Comparison of ENCODE assay signal across 16 cellular contexts in the genomic region with DNA sequence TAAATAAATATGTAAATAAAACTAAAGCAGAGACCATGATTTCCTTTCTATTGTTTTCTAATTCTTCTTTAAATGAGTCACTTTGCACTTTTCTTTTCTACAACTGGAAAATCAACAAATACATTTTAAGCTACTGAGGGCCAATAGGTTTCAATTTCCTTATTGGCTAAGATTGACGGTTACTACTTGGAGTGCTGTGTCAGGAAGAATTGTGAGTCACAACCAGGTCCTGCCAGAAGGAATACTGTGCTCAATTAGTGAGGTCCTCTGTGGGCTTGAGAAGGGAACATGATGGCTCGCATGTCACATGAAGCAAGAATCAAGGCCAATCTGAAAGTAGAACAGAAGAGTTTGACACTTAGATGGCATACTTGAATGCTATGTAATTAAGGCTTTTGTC.
A peak's percentile ranks its signal among the peaks of the same experiment; 100 is the strongest.
DNase-seq lines count a peak whose midpoint lies in the region; FAIRE-seq and TF ChIP-seq lines count a peak whose summit lies in the region.
"Had no signal": no experiment of that assay in that cellular context is flagged by ENCODE, and none has a peak within 500 bp of the region (broad histone marks: within the 10 kb centered on the region; RNA-seq: fewer than 3 reads in every experiment).

No MANE protein-coding gene starts in this region.

- H3K18ac ChIP-seq in trophoblast cell (ENCODE audit: low read length) = no peak overlapping the region

- H3K79me1 ChIP-seq in trophoblast cell (ENCODE audit: low read length) = peaks cover 4% of the 10 kb centered on the region

- H3K79me2 ChIP-seq in trophoblast cell (ENCODE audit: control insufficient read depth, insufficient read depth, low read length, poor library complexity) = no peaks in the 10 kb centered on the region

- H3K23ac ChIP-seq in trophoblast cell (ENCODE audit: low read length) = no peak overlapping the region

- no peak overlapping the region for H2BK120ac ChIP-seq in trophoblast cell (ENCODE audit: insufficient read depth, low read length, poor library complexity)

- peak; percentile 76 for FAIRE-seq in RCC 7860 (lab: Jason Lieb, UNC)
- FAIRE-seq: GM18507 had no signal

- H3K27ac ChIP-seq in trophoblast cell (ENCODE audit: low read depth, low read length) = no peak overlapping the region
- no peak overlapping the region for H3K27ac ChIP-seq in coronary artery
- no peak overlapping the region for H3K27ac ChIP-seq in endodermal cell (ENCODE audit: low read depth, low read length)
- H3K27ac ChIP-seq: testis had no signal

- H3K9me3 ChIP-seq in trophoblast cell (ENCODE audit: insufficient read depth, low read depth, low read length) (no peaks in the 10 kb centered on the region), endodermal cell (ENCODE audit: control insufficient read depth, low read length) (peaks cover 12% of the 10 kb centered on the region)
- H3K9me3 ChIP-seq: Caco-2, testis had no signal

- no CpG with 5 or more reads among the region's 2 CpGs for WGBS in trophoblast cell (ENCODE audit: extremely low coverage, insufficient coverage, insufficient read length)
- 70 to 87% methylated on average over 2 of the region's 2 CpGs for WGBS in endodermal cell (ENCODE audit: insufficient coverage in 1 of 2, insufficient read length in 1 of 2), 2 experiments

- H3K4me1 ChIP-seq in trophoblast cell (ENCODE audit: control insufficient read depth in 1 of 2, insufficient read depth in 2 of 2, low read length in 2 of 2) = peaks cover 3 to 7% of the 10 kb centered on the region in 2 experiments
- peaks cover 15% of the 10 kb centered on the region for H3K4me1 ChIP-seq in endodermal cell (ENCODE audit: control insufficient read depth, insufficient read depth, low read length)
- H3K4me1 ChIP-seq: Caco-2, testis had no signal

- DNase-seq in EH (ENCODE audit: low read depth) (peak; percentile 84), RCC 7860 (ENCODE audit: low spot score) (peak; percentile 62), fibroblast of mammary gland (ENCODE audit: low read depth) (peak; percentile 92), trophoblast cell (peak; percentile 26 to 48), DMS79 (lab: John Stamatoyannopoulos, UW) (no peak), coronary artery (ENCODE audit: low spot score) (no peak), endodermal cell (no peak)
- DNase-seq in central memory CD4-positive, alpha-beta T cell = no peak
- DNase-seq: Caco-2; MM.1S; NCI-H748 treated with DMSO at 0.1 percent for 48 hours; stimulated activated CD4-positive, alpha-beta T cell treated with anti-CD3 and anti-CD28 coated beads, Interleukin-4, amount 100 ng/mL, for 4 hours; testis had no signal

- no peak overlapping the region for H3K9ac ChIP-seq in trophoblast cell (ENCODE audit: low read length)
- no peak overlapping the region for H3K9ac ChIP-seq in endodermal cell (ENCODE audit: extremely low read depth, low read length, poor library complexity, severe bottlenecking)

- no peak overlapping the region for H3K27ac Mint-ChIP-seq in endodermal cell
- H3K27ac Mint-ChIP-seq: T-helper 1 cell treated with Interleukin-12 subunit alpha and Interleukin-12 subunit beta and Interleukin-4 antibody, amounts not matched to agents 30 μg/mL and 1 μg/mL, for 36 hours had no signal

- no peak overlapping the region for H4K91ac ChIP-seq in trophoblast cell (ENCODE audit: low read depth, low read length)

- peaks cover 3% of the 10 kb centered on the region for H3K36me3 Mint-ChIP-seq in endodermal cell (ENCODE audit: low read depth)
- H3K36me3 Mint-ChIP-seq: brain had no signal

- H2AFZ ChIP-seq in trophoblast cell (ENCODE audit: insufficient read depth, low read length, poor library complexity) = no peak overlapping the region

- no peaks in the 10 kb centered on the region for H3K27me3 ChIP-seq in trophoblast cell (ENCODE audit: insufficient read depth, low read length)
- H3K27me3 ChIP-seq in endodermal cell (ENCODE audit: control insufficient read depth, insufficient read depth, low read length, poor library complexity, severe bottlenecking) = no peaks in the 10 kb centered on the region
- H3K27me3 ChIP-seq: testis had no signal

- H3K4me3 Mint-ChIP-seq in endodermal cell = no peak overlapping the region
- H3K4me3 Mint-ChIP-seq: brain; T-helper 1 cell treated with Interleukin-12 subunit alpha and Interleukin-12 subunit beta and Interleukin-4 antibody, amounts not matched to agents 30 μg/mL and 1 μg/mL, for 36 hours had no signal

- H2AK5ac ChIP-seq in trophoblast cell (ENCODE audit: low read length) = no peak overlapping the region

- H3K4me3 ChIP-seq in fibroblast of mammary gland (ENCODE audit: control insufficient read depth, low read depth, low read length) (no peak overlapping the region), trophoblast cell (ENCODE audit: low read depth, low read length) (no peak overlapping the region), coronary artery (no peak overlapping the region), endodermal cell (ENCODE audit: low read length) (no peak overlapping the region)
- H3K4me3 ChIP-seq: testis had no signal

- H3K4me2 ChIP-seq in trophoblast cell (ENCODE audit: low read length) = no peak overlapping the region

- no peaks in the 10 kb centered on the region for H3K36me3 ChIP-seq in trophoblast cell (ENCODE audit: control insufficient read depth in 1 of 2, insufficient read depth in 2 of 2, low read length in 2 of 2)
- H3K36me3 ChIP-seq in endodermal cell (ENCODE audit: control insufficient read depth, insufficient read depth, low read length) = no peaks in the 10 kb centered on the region

- H3K9me3 Mint-ChIP-seq in endodermal cell = peaks cover 3% of the 10 kb centered on the region
- H3K9me3 Mint-ChIP-seq: T-helper 1 cell treated with Interleukin-12 subunit alpha and Interleukin-12 subunit beta and Interleukin-4 antibody, amounts not matched to agents 30 μg/mL and 1 μg/mL, for 36 hours had no signal

- H3K14ac ChIP-seq in trophoblast cell (ENCODE audit: low read length) = no peak overlapping the region

- H4K8ac ChIP-seq in trophoblast cell (ENCODE audit: low read depth, low read length) = no peak overlapping the region

- no peak for TF ChIP-seq CTCF in fibroblast of mammary gland (conservative IDR thresholded peaks at IDR 0.05; ENCODE audit: control insufficient read depth, insufficient read depth, low read depth, low read length)
- TF ChIP-seq CTCF in coronary artery (IDR thresholded peaks at IDR 0.05) = no peak
- TF ChIP-seq CTCF in endodermal cell (conservative IDR thresholded peaks at IDR 0.05) = no peak

- H2BK5ac ChIP-seq in trophoblast cell (ENCODE audit: low read depth, low read length, poor library complexity) = no peak overlapping the region

- H2BK12ac ChIP-seq in trophoblast cell (ENCODE audit: low read length) = no peak overlapping the region

- H3K4me1 Mint-ChIP-seq in endodermal cell = peaks cover 37% of the 10 kb centered on the region

- H3K27me3 Mint-ChIP-seq in endodermal cell (ENCODE audit: insufficient read depth) = no peaks in the 10 kb centered on the region
- H3K27me3 Mint-ChIP-seq: brain had no signal

- no peak overlapping the region for H4K12ac ChIP-seq in trophoblast cell (ENCODE audit: low read depth, low read length)

- no peak overlapping the region for H3K4ac ChIP-seq in trophoblast cell (ENCODE audit: low read depth, low read length)

Comparison
In these comparisons a context has a peak if more than half of its experiments do, and no peak if none do; other contexts are left out.
1. DNase-seq: peak in EH (single experiment), RCC 7860 (single experiment), fibroblast of mammary gland (single experiment) and trophoblast cell (2 of 2); none in DMS79 (single experiment), coronary artery (single experiment), central memory CD4-positive, alpha-beta T cell (single experiment) and endodermal cell (single experiment).